Comparison of ENCODE assay signal across 31 cellular contexts in genomic region chr2:201630577-201630976, GRCh38.
"Had no signal": no experiment of that assay in that cellular context is flagged by ENCODE, and none has a peak within 500 bp of the region (broad histone marks: within the 10 kb centered on the region; RNA-seq: fewer than 3 reads in every experiment).

No MANE protein-coding gene starts in this region.

- ATAC-seq: activated CD4-positive, alpha-beta T cell treated with anti-CD3 and anti-CD28 coated beads for 36 hours; activated T-cell treated with anti-CD3 and anti-CD28 coated beads, Interleukin-2, amount 50 U/mL, for 4 hours; body of pancreas; Panc1 had no signal

- H3K27me3 ChIP-seq: adrenal gland, body of pancreas, breast epithelium, MG63 had no signal

- H3K4me3 ChIP-seq: adrenal gland, body of pancreas, breast epithelium, MG63 had no signal

- H3K4me3 Mint-ChIP-seq: activated CD4-positive, alpha-beta memory T cell treated with anti-CD3 and anti-CD28 coated beads for 36 hours; activated CD4-positive, alpha-beta T cell treated with anti-CD3 and anti-CD28 coated beads for 36 hours; activated naive CD4-positive, alpha-beta T cell treated with anti-CD3 and anti-CD28 coated beads for 36 hours; activated T-cell treated with anti-CD3 and anti-CD28 coated beads, Interleukin-2, amount 50 U/mL, for 4 hours; activated T-helper 1 cell treated with anti-CD3 and anti-CD28 coated beads, Interleukin-12 subunit alpha, Interleukin-12 subunit beta, Interleukin-2, Interleukin-4 antibody, amounts not matched to agents 30 ng/mL and 10 ng/mL and 1 ng/mL, durations not matched to agents 14 hours and 24 hours and 36 hours had no signal

- H3K4me1 Mint-ChIP-seq: activated CD4-positive, alpha-beta T cell treated with anti-CD3 and anti-CD28 coated beads for 36 hours had no signal

- DNase-seq: activated CD4-positive, alpha-beta memory T cell treated with anti-CD3 and anti-CD28 coated beads for 36 hours; activated CD4-positive, alpha-beta T cell treated with anti-CD3 and anti-CD28 coated beads for 36 hours; activated CD4-positive, alpha-beta T cell treated with anti-CD3 and anti-CD28 coated beads, Interleukin-2, amount 50 U/mL, for 1 hour; activated CD8-positive, alpha-beta memory T cell treated with anti-CD3 and anti-CD28 coated beads, Interleukin-2, amount 50 U/mL, for 4 hours; activated gamma-delta T cell treated with Interleukin-2 at 50 U/mL for 16 hours; activated naive CD4-positive, alpha-beta T cell treated with anti-CD3 and anti-CD28 coated beads for 36 hours; activated T-cell treated with anti-CD3 and anti-CD28 coated beads for 4 hours; activated T-cell treated with anti-CD3 and anti-CD28 coated beads, Interleukin-2, amount 50 U/mL, for 4 hours; adrenal gland; body of pancreas; central memory CD4-positive, alpha-beta T cell; Karpas-422; KBM-7; MG63; NCI-H1092; NCI-H1436 treated with DMSO at 0.1 percent for 48 hours; NCI-H1694 treated with DMSO at 0.1 percent for 48 hours; NCI-H2029; NCI-H446; NCI-H510A treated with DMSO at 0.1 percent for 48 hours; NCI-H526 treated with DMSO at 0.1 percent for 48 hours; NCI-H774; SHP77; SW 1271; T-helper 1 cell; T-helper 2 cell; T-helper 9 cell had no signal

- H3K9me3 ChIP-seq: adrenal gland, body of pancreas, breast epithelium, MG63 had no signal

- H3K27me3 Mint-ChIP-seq: activated CD4-positive, alpha-beta memory T cell treated with anti-CD3 and anti-CD28 coated beads for 36 hours; activated CD4-positive, alpha-beta T cell treated with anti-CD3 and anti-CD28 coated beads for 36 hours had no signal

- H3K9me3 Mint-ChIP-seq: activated CD4-positive, alpha-beta memory T cell treated with anti-CD3 and anti-CD28 coated beads for 36 hours; activated naive CD4-positive, alpha-beta T cell treated with anti-CD3 and anti-CD28 coated beads for 36 hours; activated naive CD4-positive, alpha-beta T cell treated with anti-CD3 and anti-CD28 coated beads, Interleukin-2, amount 50 U/mL, for 72 hours; activated T-cell treated with anti-CD3 and anti-CD28 coated beads, Interleukin-2, amount 50 U/mL, for 4 hours; activated T-helper 1 cell treated with anti-CD3 and anti-CD28 coated beads, Interleukin-12 subunit alpha, Interleukin-12 subunit beta, Interleukin-2, Interleukin-4 antibody, amounts not matched to agents 30 ng/mL and 10 ng/mL and 1 ng/mL, durations not matched to agents 14 hours and 24 hours and 36 hours had no signal

- H3K27ac Mint-ChIP-seq: activated CD4-positive, alpha-beta memory T cell treated with anti-CD3 and anti-CD28 coated beads for 36 hours; activated CD4-positive, alpha-beta T cell treated with anti-CD3 and anti-CD28 coated beads for 36 hours; activated naive CD4-positive, alpha-beta T cell treated with anti-CD3 and anti-CD28 coated beads for 36 hours; activated naive CD4-positive, alpha-beta T cell treated with anti-CD3 and anti-CD28 coated beads, Interleukin-2, amount 50 U/mL, for 72 hours; activated T-helper 1 cell treated with anti-CD3 and anti-CD28 coated beads, Interleukin-12 subunit alpha, Interleukin-12 subunit beta, Interleukin-2, Interleukin-4 antibody, amounts not matched to agents 30 ng/mL and 10 ng/mL and 1 ng/mL, durations not matched to agents 14 hours and 24 hours and 36 hours had no signal

- H3K4me1 ChIP-seq: body of pancreas, breast epithelium had no signal

- H3K27ac ChIP-seq: adrenal gland, body of pancreas, breast epithelium had no signal
